8 cellular contexts compared by ENCODE assay signal in the genomic region with DNA sequence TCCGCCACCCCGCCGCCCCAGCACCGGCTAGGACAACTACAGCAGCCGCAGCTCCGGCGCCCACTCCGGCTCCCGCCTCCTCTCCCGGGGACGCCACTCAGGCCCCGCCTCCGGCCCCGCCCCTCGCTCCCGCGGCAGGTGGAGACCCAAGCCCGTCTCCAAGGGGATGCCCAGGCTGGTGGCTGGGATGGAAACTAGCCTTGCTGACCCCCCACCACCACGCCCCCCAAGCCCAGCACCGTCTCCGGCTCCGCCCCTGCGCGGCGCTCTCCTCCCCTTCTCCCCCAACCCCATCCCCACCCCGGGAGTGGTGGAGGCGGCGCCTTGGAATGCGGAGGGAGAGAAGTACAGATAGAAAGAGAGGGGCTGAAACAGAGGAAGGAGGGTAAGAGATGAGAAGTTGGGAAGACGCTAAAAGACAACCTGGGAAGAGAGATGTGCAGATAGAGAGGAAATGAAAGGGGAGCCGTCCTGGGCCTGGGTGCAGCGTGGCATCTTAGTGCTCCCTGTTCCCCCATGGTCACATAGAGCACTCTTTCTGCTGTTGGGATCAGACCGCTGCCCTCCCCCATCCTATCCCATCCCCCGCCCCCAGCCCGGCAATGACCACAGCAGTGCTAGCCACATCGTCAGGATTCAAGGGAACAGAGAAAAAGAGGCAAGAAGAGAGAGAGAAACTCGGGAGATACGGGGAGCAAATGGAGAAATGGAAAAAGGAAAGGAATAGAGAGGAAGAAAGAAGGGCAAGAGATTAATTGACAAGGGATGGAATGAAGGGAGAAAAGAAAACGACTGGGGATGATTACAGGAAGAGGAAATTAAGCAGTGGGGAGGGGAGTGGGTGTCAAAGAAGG. TPM values are rescaled to one million over a fixed set of nuclear protein-coding genes. Genes with fewer than 3 reads are reported as not detected.
DNase-seq lines count a peak whose midpoint lies in the region; ATAC-seq and TF ChIP-seq lines count a peak whose summit lies in the region.

A gene with protein sequence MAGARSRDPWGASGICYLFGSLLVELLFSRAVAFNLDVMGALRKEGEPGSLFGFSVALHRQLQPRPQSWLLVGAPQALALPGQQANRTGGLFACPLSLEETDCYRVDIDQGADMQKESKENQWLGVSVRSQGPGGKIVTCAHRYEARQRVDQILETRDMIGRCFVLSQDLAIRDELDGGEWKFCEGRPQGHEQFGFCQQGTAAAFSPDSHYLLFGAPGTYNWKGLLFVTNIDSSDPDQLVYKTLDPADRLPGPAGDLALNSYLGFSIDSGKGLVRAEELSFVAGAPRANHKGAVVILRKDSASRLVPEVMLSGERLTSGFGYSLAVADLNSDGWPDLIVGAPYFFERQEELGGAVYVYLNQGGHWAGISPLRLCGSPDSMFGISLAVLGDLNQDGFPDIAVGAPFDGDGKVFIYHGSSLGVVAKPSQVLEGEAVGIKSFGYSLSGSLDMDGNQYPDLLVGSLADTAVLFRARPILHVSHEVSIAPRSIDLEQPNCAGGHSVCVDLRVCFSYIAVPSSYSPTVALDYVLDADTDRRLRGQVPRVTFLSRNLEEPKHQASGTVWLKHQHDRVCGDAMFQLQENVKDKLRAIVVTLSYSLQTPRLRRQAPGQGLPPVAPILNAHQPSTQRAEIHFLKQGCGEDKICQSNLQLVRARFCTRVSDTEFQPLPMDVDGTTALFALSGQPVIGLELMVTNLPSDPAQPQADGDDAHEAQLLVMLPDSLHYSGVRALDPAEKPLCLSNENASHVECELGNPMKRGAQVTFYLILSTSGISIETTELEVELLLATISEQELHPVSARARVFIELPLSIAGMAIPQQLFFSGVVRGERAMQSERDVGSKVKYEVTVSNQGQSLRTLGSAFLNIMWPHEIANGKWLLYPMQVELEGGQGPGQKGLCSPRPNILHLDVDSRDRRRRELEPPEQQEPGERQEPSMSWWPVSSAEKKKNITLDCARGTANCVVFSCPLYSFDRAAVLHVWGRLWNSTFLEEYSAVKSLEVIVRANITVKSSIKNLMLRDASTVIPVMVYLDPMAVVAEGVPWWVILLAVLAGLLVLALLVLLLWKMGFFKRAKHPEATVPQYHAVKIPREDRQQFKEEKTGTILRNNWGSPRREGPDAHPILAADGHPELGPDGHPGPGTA (minus strand): TSS at position 64 of the 854 bp plus-strand sequence. CDS start 222 bp downstream, outside the sequence.

- no peaks in the 10 kb centered on the region for H3K36me3 ChIP-seq in DOHH2 (ENCODE audit: control insufficient read depth, low read length)

- peak; percentile 51 for ATAC-seq in HG02981 (IDR thresholded peaks at IDR 0.05; ENCODE audit: unreplicated experiment)
- peak; percentile 55 for ATAC-seq in Right ventricle myocardium inferior
- no peak for ATAC-seq in HG03196 (IDR thresholded peaks at IDR 0.05; ENCODE audit: unreplicated experiment)

- H3K27me3 ChIP-seq in DOHH2 (ENCODE audit: control insufficient read depth, low read length) = peaks cover 46% of the 10 kb centered on the region

- peaks cover 16% of the 10 kb centered on the region for H3K4me1 Mint-ChIP-seq in osteocyte (ENCODE audit: unreplicated experiment)

- no peak within 1 kb of the TSS for H3K27ac Mint-ChIP-seq in osteocyte (ENCODE audit: unreplicated experiment)

- H3K36me3 Mint-ChIP-seq in osteocyte (ENCODE audit: unreplicated experiment) = peaks cover 3% of the 10 kb centered on the region

- H3K9me3 Mint-ChIP-seq in osteocyte (ENCODE audit: unreplicated experiment) = no peaks in the 10 kb centered on the region

- H3K4me3 ChIP-seq in DOHH2 (ENCODE audit: low read length) = peak within 1 kb of the TSS; percentile 67

- peaks cover 35% of the 10 kb centered on the region for H3K4me1 ChIP-seq in DOHH2 (ENCODE audit: control insufficient read depth, low read length)

- peak within 1 kb of the TSS; percentile 76 for H3K4me3 Mint-ChIP-seq in osteocyte (ENCODE audit: unreplicated experiment)

- peaks cover 39% of the 10 kb centered on the region for H3K27me3 Mint-ChIP-seq in osteocyte (ENCODE audit: unreplicated experiment)

- H3F3A ChIP-seq in DOHH2 (ENCODE audit: control insufficient read depth, insufficient read depth) = no peaks in the 10 kb centered on the region

- no peaks in the 10 kb centered on the region for H3K79me2 ChIP-seq in DOHH2 (ENCODE audit: control insufficient read depth, low read length)

- peak; percentile 29 for DNase-seq in RPMI8226
- DNase-seq in activated naive CD4-positive, alpha-beta T cell treated with anti-CD3 and anti-CD28 coated beads, Interleukin-2, amount 50 U/mL, for 16 hours = peak; percentile 68
- peak; percentile 87 for DNase-seq in Right ventricle myocardium inferior (ENCODE audit: missing footprints)
- no peak for DNase-seq in osteocyte (ENCODE audit: extremely low spot score, unreplicated experiment)
- peak; percentile 77 for DNase-seq in ureter (ENCODE audit: low spot score)

- intact Hi-C loops in Right ventricle myocardium inferior (cut with DNase I) = loop anchor here (2.0 to 5.0 kb wide), 2 partner anchors 13 to 46 kb away; a partner anchor contains a TSS

- no peaks in the 10 kb centered on the region for H3K9me2 ChIP-seq in DOHH2 (replicated peaks; ENCODE audit: control insufficient read depth, low read length)

- H3K27ac ChIP-seq in DOHH2 (ENCODE audit: low read depth, low read length) = no peak within 1 kb of the TSS

- no peaks in the 10 kb centered on the region for H3K9me3 ChIP-seq in DOHH2 (ENCODE audit: control insufficient read depth, insufficient read depth, low read length)

- TF ChIP-seq CTCF in DOHH2 (IDR thresholded peaks at IDR 0.05; ENCODE audit: low read depth, low read length, poor library complexity, severe bottlenecking) = no peak
- TF ChIP-seq CTCF in osteocyte (IDR thresholded peaks at IDR 0.05) = no peak

- no peaks in the 10 kb centered on the region for H4K20me1 ChIP-seq in DOHH2 (ENCODE audit: control insufficient read depth, insufficient read depth, low read depth, low read length)

- H3K4me2 ChIP-seq in DOHH2 (ENCODE audit: low read length) = peak within 1 kb of the TSS; percentile 69

RNA-seq across cellular contexts. Expression of the gene that starts here (rescaled TPM):
- 479 TPM for total RNA-seq in Right ventricle myocardium inferior
- 5.1 and 5.7 TPM in 2 replicates for total RNA-seq in osteocyte
- 99.7 TPM for total RNA-seq in ureter

Comparison
In these comparisons a context has a peak if more than half of its experiments do, and no peak if none do; other contexts are left out.
1. RNA of the gene that starts here (total RNA-seq): 479 TPM in Right ventricle myocardium inferior (single experiment) and 99.7 TPM in ureter (single experiment); 5.1 to 5.7 TPM in osteocyte; every median in the first group is over 10 times any median in the second.